In the genomic region with DNA sequence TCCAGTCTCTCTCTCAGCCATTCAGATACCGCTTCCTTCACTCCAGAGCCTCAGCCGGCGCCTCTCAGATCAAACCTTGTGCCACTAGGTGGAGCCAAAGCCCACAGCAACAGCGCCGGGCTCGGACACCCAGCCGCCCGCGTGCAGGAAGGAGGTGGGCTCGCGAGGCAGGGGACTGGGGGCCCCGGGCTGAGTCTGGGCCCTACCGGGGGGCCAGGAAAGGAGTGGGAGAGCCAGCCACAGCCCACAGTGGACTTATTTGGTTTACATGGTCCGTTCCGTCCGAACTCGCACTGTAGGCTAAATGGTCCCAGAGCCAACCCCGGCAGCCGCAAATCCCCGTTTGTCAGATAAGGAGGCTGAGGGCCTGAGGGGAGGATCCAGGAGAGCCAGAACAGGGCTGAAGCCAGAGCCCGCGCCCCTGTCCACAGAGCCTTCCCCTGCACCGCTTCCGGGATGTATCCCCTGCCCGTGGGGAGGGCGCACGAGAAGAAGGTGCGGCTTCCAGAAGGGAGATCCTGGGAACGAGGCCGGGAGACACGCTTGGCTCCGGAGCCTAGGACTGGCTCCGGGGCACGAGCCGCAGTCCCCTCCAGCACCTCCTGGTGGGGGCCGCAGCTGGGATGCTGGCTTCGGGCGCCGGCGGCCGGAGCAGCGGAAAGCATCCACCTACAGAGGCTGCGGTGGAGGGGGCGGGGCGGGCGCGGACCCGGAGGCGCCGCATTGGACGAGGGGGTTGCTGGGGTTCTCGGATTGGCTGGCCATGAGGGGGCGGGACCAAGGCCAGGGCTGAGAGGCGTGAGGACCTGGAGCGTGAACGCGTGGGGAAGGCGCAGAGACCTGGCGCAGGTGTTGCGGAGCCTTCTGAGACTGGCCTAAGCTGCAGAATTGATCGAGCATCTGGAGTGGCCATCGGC, we compare ENCODE assay signal across 1 cellular context.
A peak's percentile ranks its signal among the peaks of the same experiment; 100 is the strongest.
TF ChIP-seq lines count a peak whose summit lies in the region.

No MANE protein-coding gene starts in this region.

TF ChIP-seq in HepG2, 621 proteins besides CTCF, POLR2A, EP300 and RAD21 (continued from another document and continues in another):
- peak; percentile 56; the same call in 1 of the 2 replicates for TF ChIP-seq SPEN (CRISPR knock-in tag; IDR thresholded peaks at IDR 0.05; ENCODE audit: low read depth)
- TF ChIP-seq MAFF (IDR thresholded peaks at IDR 0.05; ENCODE audit: low read depth, low read length) = no peak
- peak; percentile 83; the same call in 1 of the 2 replicates for TF ChIP-seq IRF9 (CRISPR knock-in tag; IDR thresholded peaks at IDR 0.05; ENCODE audit: borderline replicate concordance)
- TF ChIP-seq ZBTB42 (CRISPR knock-in tag; IDR thresholded peaks at IDR 0.05) = no peak
- peak; percentile 78 for TF ChIP-seq SP4 (CRISPR knock-in tag; IDR thresholded peaks at IDR 0.05)
- no peak for TF ChIP-seq NR2F1 (CRISPR knock-in tag; IDR thresholded peaks at IDR 0.05)
- peak; percentile 38; the same call in 1 of the 2 replicates for TF ChIP-seq SALL1 (CRISPR knock-in tag; IDR thresholded peaks at IDR 0.05)
- TF ChIP-seq ZNF142 (CRISPR knock-in tag; IDR thresholded peaks at IDR 0.05) = 0 out of 2 replicates have a peak, but pooled peaks have one; percentile 71
- no peak for TF ChIP-seq ZNF180 (CRISPR knock-in tag; IDR thresholded peaks at IDR 0.05; ENCODE audit: borderline replicate concordance, low read depth)
- TF ChIP-seq ZHX2 (IDR thresholded peaks at IDR 0.05; ENCODE audit: low read depth) = no peak
- TF ChIP-seq ZHX2 (CRISPR knock-in tag; IDR thresholded peaks at IDR 0.05; ENCODE audit: borderline replicate concordance) = no peak
- TF ChIP-seq ZBTB49 (CRISPR knock-in tag; IDR thresholded peaks at IDR 0.05; ENCODE audit: borderline replicate concordance) = no peak
- TF ChIP-seq NBN (conservative IDR thresholded peaks at IDR 0.05) = no peak
- TF ChIP-seq PRPF4 (IDR thresholded peaks at IDR 0.05; ENCODE audit: low read depth, low read length, poor library complexity, severe bottlenecking) = no peak
- no peak for TF ChIP-seq FOXJ3 (CRISPR knock-in tag; IDR thresholded peaks at IDR 0.05; ENCODE audit: borderline replicate concordance)
- peak; percentile 63; the same call in 1 of the 2 replicates for TF ChIP-seq SIN3A (IDR thresholded peaks at IDR 0.05; ENCODE audit: borderline replicate concordance, low read depth, low read length)
- TF ChIP-seq ZNF556 (CRISPR knock-in tag; IDR thresholded peaks at IDR 0.05; ENCODE audit: borderline replicate concordance) = 0 out of 2 replicates have a peak, but pooled peaks have one; percentile 27
- TF ChIP-seq SATB2 (CRISPR knock-in tag; IDR thresholded peaks at IDR 0.05) = no peak
- TF ChIP-seq WIZ (CRISPR knock-in tag; IDR thresholded peaks at IDR 0.05) = 0 out of 2 replicates have a peak, but pooled peaks have one; percentile 32
- TF ChIP-seq, protein P1, sequence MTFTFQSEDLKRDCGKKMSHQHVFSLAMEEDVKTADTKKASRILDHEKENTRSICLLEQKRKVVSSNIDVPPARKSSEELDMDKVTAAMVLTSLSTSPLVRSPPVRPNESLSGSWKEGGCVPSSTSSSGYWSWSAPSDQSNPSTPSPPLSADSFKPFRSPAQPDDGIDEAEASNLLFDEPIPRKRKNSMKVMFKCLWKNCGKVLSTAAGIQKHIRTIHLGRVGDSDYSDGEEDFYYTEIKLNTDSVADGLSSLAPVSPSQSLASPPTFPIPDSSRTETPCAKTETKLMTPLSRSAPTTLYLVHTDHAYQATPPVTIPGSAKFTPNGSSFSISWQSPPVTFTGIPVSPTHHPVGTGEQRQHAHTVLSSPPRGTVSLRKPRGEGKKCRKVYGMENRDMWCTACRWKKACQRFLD (CRISPR knock-in tag; IDR thresholded peaks at IDR 0.05; ENCODE audit: borderline replicate concordance) = no peak
- no peak for TF ChIP-seq SIN3B (IDR thresholded peaks at IDR 0.05; ENCODE audit: low read length)
- TF ChIP-seq SKIL (CRISPR knock-in tag; IDR thresholded peaks at IDR 0.05; ENCODE audit: borderline replicate concordance) = no peak
- TF ChIP-seq ZNF331 (CRISPR knock-in tag; IDR thresholded peaks at IDR 0.05) = peak; percentile 42; the same call in 1 of the 2 replicates
- TF ChIP-seq ZNF3 (CRISPR knock-in tag; IDR thresholded peaks at IDR 0.05) = no peak
- peak; percentile 64; the same call in 1 of the 2 replicates for TF ChIP-seq ZNF446 (CRISPR knock-in tag; IDR thresholded peaks at IDR 0.05)
- TF ChIP-seq ZNF713 (CRISPR knock-in tag; IDR thresholded peaks at IDR 0.05) = no peak
- no peak for TF ChIP-seq SSRP1 (CRISPR knock-in tag; IDR thresholded peaks at IDR 0.05)
- no peak for TF ChIP-seq ZMYM2 (CRISPR knock-in tag; IDR thresholded peaks at IDR 0.05)
- TF ChIP-seq ZNF652 (CRISPR knock-in tag; IDR thresholded peaks at IDR 0.05; ENCODE audit: borderline replicate concordance, low read depth) = no peak
- 0 out of 2 replicates have a peak, but pooled peaks have one; percentile 55 for TF ChIP-seq ZNF598 (CRISPR knock-in tag; IDR thresholded peaks at IDR 0.05; ENCODE audit: borderline replicate concordance)
- TF ChIP-seq, protein P2, sequence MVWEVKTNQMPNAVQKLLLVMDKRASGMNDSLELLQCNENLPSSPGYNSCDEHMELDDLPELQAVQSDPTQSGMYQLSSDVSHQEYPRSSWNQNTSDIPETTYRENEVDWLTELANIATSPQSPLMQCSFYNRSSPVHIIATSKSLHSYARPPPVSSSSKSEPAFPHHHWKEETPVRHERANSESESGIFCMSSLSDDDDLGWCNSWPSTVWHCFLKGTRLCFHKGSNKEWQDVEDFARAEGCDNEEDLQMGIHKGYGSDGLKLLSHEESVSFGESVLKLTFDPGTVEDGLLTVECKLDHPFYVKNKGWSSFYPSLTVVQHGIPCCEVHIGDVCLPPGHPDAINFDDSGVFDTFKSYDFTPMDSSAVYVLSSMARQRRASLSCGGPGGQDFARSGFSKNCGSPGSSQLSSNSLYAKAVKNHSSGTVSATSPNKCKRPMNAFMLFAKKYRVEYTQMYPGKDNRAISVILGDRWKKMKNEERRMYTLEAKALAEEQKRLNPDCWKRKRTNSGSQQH (CRISPR knock-in tag; IDR thresholded peaks at IDR 0.05; ENCODE audit: low read depth) = no peak
- TF ChIP-seq ZNF382 (CRISPR knock-in tag; IDR thresholded peaks at IDR 0.05; ENCODE audit: borderline replicate concordance) = no peak
- no peak for TF ChIP-seq NRL (CRISPR knock-in tag; IDR thresholded peaks at IDR 0.05; ENCODE audit: borderline replicate concordance)
- TF ChIP-seq ZNF83 (CRISPR knock-in tag; IDR thresholded peaks at IDR 0.05; ENCODE audit: borderline replicate concordance) = no peak
- TF ChIP-seq ATF7-NPFF (CRISPR knock-in tag; IDR thresholded peaks at IDR 0.05; ENCODE audit: low read depth) = peak; percentile 19; the same call in 1 of the 2 replicates
